10 cellular contexts compared by ENCODE assay signal in the genomic region with DNA sequence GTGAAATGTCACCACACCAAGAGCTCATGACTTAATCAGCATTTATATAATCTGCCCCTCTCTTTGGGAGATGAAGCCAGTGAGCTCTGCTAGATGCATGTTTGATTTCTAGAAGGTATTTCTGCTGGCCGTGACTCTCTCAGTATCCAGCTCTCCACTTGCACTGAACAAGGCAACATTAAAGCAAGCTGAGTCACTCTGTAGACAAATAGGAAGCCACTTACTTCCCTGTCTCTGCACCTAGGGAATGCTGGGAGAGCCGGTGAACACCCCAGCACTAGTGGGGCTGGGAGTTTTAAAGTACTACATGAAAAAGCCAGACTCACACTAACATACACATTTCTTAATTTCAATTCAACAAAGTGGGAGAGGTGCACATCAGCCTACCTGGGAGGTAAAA.
A peak's percentile ranks its signal among the peaks of the same experiment; 100 is the strongest.
DNase-seq lines count a peak whose midpoint lies in the region; ATAC-seq and TF ChIP-seq lines count a peak whose summit lies in the region.
"Had no signal": no experiment of that assay in that cellular context is flagged by ENCODE, and none has a peak within 500 bp of the region (broad histone marks: within the 10 kb centered on the region; RNA-seq: fewer than 3 reads in every experiment).

No MANE protein-coding gene starts in this region.

- no peak overlapping the region for H3K4me3 ChIP-seq in GM23248
- no peak overlapping the region for H3K4me3 ChIP-seq in lower lobe of right lung
- H3K4me3 ChIP-seq: SK-N-MC had no signal

- H4K20me1 ChIP-seq in GM23248 (ENCODE audit: insufficient read depth), result no peaks in the 10 kb centered on the region

- no peak overlapping the region for H2AFZ ChIP-seq in GM23248

- WGBS in GM23248 (ENCODE audit: low coverage in 1 of 2, low lambda C conversion rate in 2 of 2, missing lambda C conversion rate in 2 of 2), 2 experiments, result 74 to 83% methylated on average over 2 of the region's 2 CpGs

- in situ Hi-C loops in GM23248 (cut with MboI), result no loop called here

- no peaks in the 10 kb centered on the region for H3K27me3 ChIP-seq in GM23248 (replicated peaks; ENCODE audit: insufficient read depth)
- H3K27me3 ChIP-seq in lower lobe of right lung (ENCODE audit: low read depth), result no peaks in the 10 kb centered on the region

- H3K79me2 ChIP-seq in GM23248 (ENCODE audit: insufficient read depth), result no peaks in the 10 kb centered on the region

- H3K36me3 ChIP-seq in GM23248 (ENCODE audit: low read depth) (no peaks in the 10 kb centered on the region), lower lobe of right lung (no peaks in the 10 kb centered on the region)

- H3K9me2 ChIP-seq in GM23248 (ENCODE audit: insufficient read depth), result no peaks in the 10 kb centered on the region

- H3K9me3 ChIP-seq in GM23248 (ENCODE audit: low read depth) (no peaks in the 10 kb centered on the region), lower lobe of right lung (no peaks in the 10 kb centered on the region)

- peaks cover 13% of the 10 kb centered on the region for H3F3A ChIP-seq in GM23248 (ENCODE audit: insufficient read depth)

- peak; percentile 16 for DNase-seq in AG20443 (ENCODE audit: low spot score)
- DNase-seq in GM23248, result peak; percentile 35
- DNase-seq in amniotic epithelial cell (ENCODE audit: low read depth), result peak; percentile 14
- no peak for DNase-seq in lower lobe of right lung
- DNase-seq in stimulated activated CD4-positive, alpha-beta T cell treated with anti-CD3 and anti-CD28 coated beads, Interleukin-12 subunit alpha, Interleukin-12 subunit beta, amount 100 ng/mL, for 4 hours, result no peak
- DNase-seq in DMS153 treated with DMSO at 0.1 percent for 48 hours (lab: John Stamatoyannopoulos, UW; ENCODE audit: unreplicated experiment), result no peak
- DNase-seq in NCI-H526 treated with DMSO at 0.1 percent for 48 hours (lab: John Stamatoyannopoulos, UW), result no peak

- H3K4me2 ChIP-seq in GM23248 (ENCODE audit: unreplicated experiment), result no peak overlapping the region
- H3K4me2 ChIP-seq: KMS-11 had no signal

- H3K9ac ChIP-seq in GM23248, result no peak overlapping the region
- H3K9ac ChIP-seq: KMS-11 had no signal

- ATAC-seq in lower lobe of right lung, result peak; percentile 78 to 96
- ATAC-seq in activated CD4-positive, CD25-positive, alpha-beta regulatory T cell treated with anti-CD3 and anti-CD28 coated beads, Interleukin-2, amount 50 U/mL, for 24 hours, result no peak

- intact Hi-C loops in lower lobe of right lung (cut with DNase I), result no loop called here

- H3K4me1 ChIP-seq in GM23248 (ENCODE audit: insufficient read depth), result peaks cover 10% of the 10 kb centered on the region
- no peaks in the 10 kb centered on the region for H3K4me1 ChIP-seq in lower lobe of right lung

- H3K27ac ChIP-seq in GM23248 (no peak overlapping the region), lower lobe of right lung (peak overlapping the region; percentile 46)
- H3K27ac ChIP-seq: KMS-11, SK-N-MC had no signal

- no peak for TF ChIP-seq CTCF in lower lobe of right lung (IDR thresholded peaks at IDR 0.05)

Comparison
In these comparisons a context has a peak if more than half of its experiments do, and no peak if none do; other contexts are left out.
1. DNase-seq: peak in AG20443 (single experiment), GM23248 (single experiment) and amniotic epithelial cell (single experiment); none in lower lobe of right lung (single experiment), stimulated activated CD4-positive, alpha-beta T cell treated with anti-CD3 and anti-CD28 coated beads, Interleukin-12 subunit alpha, Interleukin-12 subunit beta, amount 100 ng/mL, for 4 hours (single experiment), DMS153 treated with DMSO at 0.1 percent for 48 hours (single experiment) and NCI-H526 treated with DMSO at 0.1 percent for 48 hours (single experiment).
2. ATAC-seq: peak in lower lobe of right lung (2 of 2); none in activated CD4-positive, CD25-positive, alpha-beta regulatory T cell treated with anti-CD3 and anti-CD28 coated beads, Interleukin-2, amount 50 U/mL, for 24 hours (0 of 2).